Comparison of ENCODE assay signal across 10 cellular contexts in genomic region chr22:46066691-46067090, GRCh38.
DNase-seq lines count a peak whose midpoint lies in the region; ATAC-seq, FAIRE-seq and TF ChIP-seq lines count a peak whose summit lies in the region.
"Had no signal": no experiment of that assay in that cellular context is flagged by ENCODE, and none has a peak within 500 bp of the region (broad histone marks: within the 10 kb centered on the region; RNA-seq: fewer than 3 reads in every experiment).

No MANE protein-coding gene starts in this region.

- no peaks in the 10 kb centered on the region for H3K36me3 ChIP-seq in parathyroid adenoma (ENCODE audit: control insufficient read depth, insufficient read depth, low read length)

- H3K27me3 ChIP-seq in parathyroid adenoma (ENCODE audit: control insufficient read depth, insufficient read depth, low read length) = no peaks in the 10 kb centered on the region

- H3K9me3 ChIP-seq in parathyroid adenoma (ENCODE audit: control insufficient read depth, low read length) = no peaks in the 10 kb centered on the region

- H3K27ac ChIP-seq in parathyroid adenoma = peak overlapping the region; percentile 85

- no peak for FAIRE-seq in urothelium cell line (lab: Jason Lieb, UNC)

- H3K4me2 ChIP-seq in parathyroid adenoma (ENCODE audit: low read length) = peak overlapping the region; percentile 33

- peaks cover 30% of the 10 kb centered on the region for H3K79me2 ChIP-seq in parathyroid adenoma

- H3K4me1 ChIP-seq in parathyroid adenoma = peaks cover 2% of the 10 kb centered on the region

- H3K9ac ChIP-seq in parathyroid adenoma = no peak overlapping the region

- ATAC-seq in HG02981 (IDR thresholded peaks at IDR 0.05; ENCODE audit: unreplicated experiment) = no peak

- H3K4me3 ChIP-seq in epithelial cell of esophagus (ENCODE audit: low read length) (peak overlapping the region; percentile 67), parathyroid adenoma (ENCODE audit: low read depth, low read length) (peak overlapping the region; percentile 3)

- peak; percentile 33 for DNase-seq in EH (ENCODE audit: low read depth)
- peak; percentile 37 for DNase-seq in NCI-H345 treated with DMSO at 0.1 percent for 48 hours (lab: John Stamatoyannopoulos, UW; ENCODE audit: unreplicated experiment)
- DNase-seq in epithelial cell of esophagus (ENCODE audit: low read depth) = peak; percentile 64
- no peak for DNase-seq in urothelium cell line (ENCODE audit: low spot score)
- DNase-seq in NCI-H146 (lab: John Stamatoyannopoulos, UW) = no peak
- DNase-seq in stimulated activated CD4-positive, alpha-beta T cell treated with anti-CD3 and anti-CD28 coated beads, Interleukin-12 subunit alpha, Interleukin-12 subunit beta, amount 100 ng/mL, for 4 hours = no peak
- DNase-seq: erythroblast, NCI-H446 treated with DMSO at 0.1 percent for 48 hours had no signal

- H2AFZ ChIP-seq in parathyroid adenoma = no peak overlapping the region

- TF ChIP-seq CTCF in epithelial cell of esophagus (IDR thresholded peaks at IDR 0.05; ENCODE audit: insufficient read depth, low read depth, low read length, missing control alignments) (no peak), parathyroid adenoma (IDR thresholded peaks at IDR 0.05) (no peak)

Comparison
In these comparisons a context has a peak if more than half of its experiments do, and no peak if none do; other contexts are left out.
1. DNase-seq: peak in EH (single experiment), NCI-H345 treated with DMSO at 0.1 percent for 48 hours (single experiment) and epithelial cell of esophagus (single experiment); none in urothelium cell line (single experiment), NCI-H146 (single experiment) and stimulated activated CD4-positive, alpha-beta T cell treated with anti-CD3 and anti-CD28 coated beads, Interleukin-12 subunit alpha, Interleukin-12 subunit beta, amount 100 ng/mL, for 4 hours (single experiment).